In the genomic region with DNA sequence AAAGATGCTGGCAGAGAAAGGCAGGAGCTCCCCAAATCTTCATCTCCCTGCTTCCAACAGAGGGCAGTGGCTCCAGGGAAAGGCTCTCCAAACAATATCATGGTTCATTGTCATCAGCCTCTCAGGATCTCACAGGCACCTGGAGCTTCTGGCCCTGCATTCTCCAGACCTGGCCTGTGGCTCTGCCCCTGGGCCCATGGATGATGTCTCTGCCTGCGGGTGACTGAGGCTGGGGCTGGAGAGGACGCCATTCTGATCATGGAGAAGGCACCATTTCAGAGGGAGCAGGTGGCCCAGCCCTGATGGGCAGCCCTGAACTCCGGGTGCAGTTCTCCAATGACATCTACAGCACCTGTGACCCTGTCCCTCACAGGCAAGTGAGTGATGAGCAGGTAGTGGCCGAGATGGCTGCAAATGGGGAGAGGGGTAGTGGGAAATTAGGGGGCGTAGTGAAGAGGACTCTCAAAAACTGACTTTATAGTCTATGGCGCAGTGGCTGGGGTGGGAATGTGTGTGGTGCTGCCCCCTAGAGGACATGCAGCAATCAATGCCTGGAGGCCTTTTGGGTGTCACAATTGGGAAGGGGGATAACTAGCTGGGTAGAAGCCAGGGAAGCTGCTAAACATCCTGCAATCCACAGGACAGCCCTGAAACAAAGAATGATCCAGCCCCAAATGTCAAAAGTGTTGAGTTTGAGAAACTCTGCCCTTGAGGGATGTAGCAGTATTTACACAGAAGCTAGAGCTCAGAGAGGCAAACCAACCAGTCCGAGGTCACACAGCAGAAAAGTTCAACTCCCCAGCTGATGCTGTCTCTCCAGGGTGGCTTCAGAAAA, we compare ENCODE assay signal across 8 cellular contexts. TPM values are rescaled to one million over a fixed set of nuclear protein-coding genes. Genes with fewer than 3 reads are reported as not detected.
DNase-seq lines count a peak whose midpoint lies in the region; TF ChIP-seq lines count a peak whose summit lies in the region.

No MANE protein-coding gene starts in this region.

- H3K9me2 ChIP-seq in hepatocyte (replicated peaks; ENCODE audit: insufficient read depth): no peaks in the 10 kb centered on the region

- WGBS in hepatocyte (ENCODE audit: low lambda C conversion rate, missing lambda C conversion rate): 86% methylated on average over 7 of the region's 7 CpGs

- no peaks in the 10 kb centered on the region for H3K9me3 ChIP-seq in ascending aorta
- no peaks in the 10 kb centered on the region for H3K9me3 ChIP-seq in hepatocyte (ENCODE audit: low read depth)

- peaks cover 51% of the 10 kb centered on the region for H4K20me1 ChIP-seq in hepatocyte (ENCODE audit: insufficient read depth, poor library complexity, severe bottlenecking)

- no peak overlapping the region for H2AFZ ChIP-seq in hepatocyte

- H3K27ac ChIP-seq in ascending aorta: peak overlapping the region; percentile 83 to 87
- peak overlapping the region; percentile 67 for H3K27ac ChIP-seq in hepatocyte

- H3K27me3 ChIP-seq in ascending aorta: no peaks in the 10 kb centered on the region
- no peaks in the 10 kb centered on the region for H3K27me3 ChIP-seq in hepatocyte

- peak overlapping the region; percentile 88 for H3K4me2 ChIP-seq in hepatocyte

- TF ChIP-seq CTCF in ascending aorta (IDR thresholded peaks at IDR 0.05): peak in 2 of 3 experiments; percentile 55 to 60
- peak; percentile 59 for TF ChIP-seq CTCF in hepatocyte (IDR thresholded peaks at IDR 0.05; ENCODE audit: poor library complexity)

- H3K4me1 ChIP-seq in ascending aorta (peaks cover 23 to 31% of the 10 kb centered on the region in 2 donors), hepatocyte (ENCODE audit: insufficient read depth) (peaks cover 22% of the 10 kb centered on the region)

- peak; percentile 4 for DNase-seq in NK-92 treated with Interleukin-12 subunit alpha and Interleukin-12 subunit beta, amount 100 ng/mL, for 24 hours (lab: John Stamatoyannopoulos, UW)
- DNase-seq in NK-92 (lab: John Stamatoyannopoulos, UW; ENCODE audit: unreplicated experiment) (no peak), OCI-M1 (lab: John Stamatoyannopoulos, UW) (peak; percentile 33), ascending aorta (ENCODE audit: low spot score in 2 of 2) (no peak), hepatocyte (ENCODE audit: low spot score) (peak; percentile 45), mucosa of gallbladder (ENCODE audit: low spot score) (no peak), NCI-H1048 (lab: John Stamatoyannopoulos, UW) (no peak)
- DNase-seq in stimulated activated CD4-positive, alpha-beta T cell treated with anti-CD3 and anti-CD28 coated beads, Interleukin-2, amount 100 ng/mL, for 4 hours (ENCODE audit: low read depth): peak; percentile 12

- H3K4me3 ChIP-seq in ascending aorta (peak overlapping the region in 1 of 2 donors; percentile 94), hepatocyte (no peak overlapping the region)

- H3K36me3 ChIP-seq in ascending aorta (no peaks in the 10 kb centered on the region), hepatocyte (replicated peaks; ENCODE audit: insufficient read depth, low read depth) (no peaks in the 10 kb centered on the region)

- H3K79me2 ChIP-seq in hepatocyte: peaks cover 71% of the 10 kb centered on the region

- intact Hi-C loops in ascending aorta (cut with DNase I): loop anchor here (1.0 to 10.0 kb wide), 5 partner anchors 33 to 504 kb away; a partner anchor contains a TSS

RNA-seq across cellular contexts. Expression of a gene that starts 3.2 kb away (rescaled TPM):
- total RNA-seq in ascending aorta: 60.8 TPM
- 23.0 and 28.5 TPM in 2 replicates for total RNA-seq in hepatocyte
- polyA plus RNA-seq in hepatocyte: 27.8 and 33.5 TPM in 2 replicates
- total RNA-seq in mucosa of gallbladder: 30.6 TPM

Comparison
In these comparisons a context has a peak if more than half of its experiments do, and no peak if none do; other contexts are left out.
1. DNase-seq: peak in NK-92 treated with Interleukin-12 subunit alpha and Interleukin-12 subunit beta, amount 100 ng/mL, for 24 hours (single experiment), OCI-M1 (single experiment), hepatocyte (single experiment) and stimulated activated CD4-positive, alpha-beta T cell treated with anti-CD3 and anti-CD28 coated beads, Interleukin-2, amount 100 ng/mL, for 4 hours (single experiment); none in NK-92 (single experiment), ascending aorta (0 of 2), mucosa of gallbladder (single experiment) and NCI-H1048 (single experiment).